1 cellular context compared by ENCODE assay signal in the genomic region with DNA sequence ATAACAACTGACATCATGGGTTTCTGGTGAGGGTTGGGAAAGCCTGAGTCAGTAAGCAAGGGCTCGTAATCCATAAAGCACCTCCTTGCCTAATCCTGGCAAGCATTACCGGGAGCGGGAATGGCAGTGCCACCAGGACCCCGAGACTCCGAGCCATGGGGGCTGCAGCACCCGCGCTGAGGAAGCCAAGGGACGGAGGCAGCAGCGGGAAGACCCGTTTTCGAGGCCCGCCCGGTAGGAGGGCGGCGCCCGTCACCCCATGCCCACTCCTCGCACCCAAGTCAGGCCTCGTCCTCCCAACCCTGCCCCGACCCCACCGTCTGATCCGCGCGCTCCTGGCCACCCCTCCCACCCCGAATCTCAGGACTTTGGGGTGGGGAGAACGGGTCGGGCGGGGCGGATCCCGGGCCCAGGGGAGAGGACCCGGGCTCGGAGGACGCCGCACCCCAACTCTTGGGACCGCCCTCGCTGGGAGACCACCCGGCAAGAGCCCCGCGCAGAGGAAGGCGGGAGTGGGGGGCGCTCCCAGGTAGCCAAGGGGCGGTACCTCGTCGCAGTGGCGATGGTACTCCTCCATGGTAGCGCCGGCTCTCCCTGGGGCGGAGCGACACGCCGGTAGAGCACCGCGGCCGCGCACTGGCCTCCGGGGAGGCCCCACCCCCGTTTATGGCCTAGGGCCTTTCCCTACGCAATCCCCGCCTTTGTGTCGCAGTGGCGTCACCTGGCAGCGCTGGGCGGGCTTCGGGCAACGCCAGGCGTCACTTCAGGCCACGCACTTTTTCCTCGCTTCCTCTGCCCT.
A peak's percentile ranks its signal among the peaks of the same experiment; 100 is the strongest.
TF ChIP-seq lines count a peak whose summit lies in the region.

Gene DYNLT3, minus strand, starts transcription at position 638 of the 799 bp plus-strand sequence. Its CDS starts 61 bp downstream, at position 577.

TF ChIP-seq in HepG2, 621 proteins besides CTCF, POLR2A, EP300 and RAD21 (continued from another document and continues in another):
- TF ChIP-seq, protein P1, sequence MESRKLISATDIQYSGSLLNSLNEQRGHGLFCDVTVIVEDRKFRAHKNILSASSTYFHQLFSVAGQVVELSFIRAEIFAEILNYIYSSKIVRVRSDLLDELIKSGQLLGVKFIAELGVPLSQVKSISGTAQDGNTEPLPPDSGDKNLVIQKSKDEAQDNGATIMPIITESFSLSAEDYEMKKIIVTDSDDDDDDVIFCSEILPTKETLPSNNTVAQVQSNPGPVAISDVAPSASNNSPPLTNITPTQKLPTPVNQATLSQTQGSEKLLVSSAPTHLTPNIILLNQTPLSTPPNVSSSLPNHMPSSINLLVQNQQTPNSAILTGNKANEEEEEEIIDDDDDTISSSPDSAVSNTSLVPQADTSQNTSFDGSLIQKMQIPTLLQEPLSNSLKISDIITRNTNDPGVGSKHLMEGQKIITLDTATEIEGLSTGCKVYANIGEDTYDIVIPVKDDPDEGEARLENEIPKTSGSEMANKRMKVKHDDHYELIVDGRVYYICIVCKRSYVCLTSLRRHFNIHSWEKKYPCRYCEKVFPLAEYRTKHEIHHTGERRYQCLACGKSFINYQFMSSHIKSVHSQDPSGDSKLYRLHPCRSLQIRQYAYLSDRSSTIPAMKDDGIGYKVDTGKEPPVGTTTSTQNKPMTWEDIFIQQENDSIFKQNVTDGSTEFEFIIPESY (CRISPR knock-in tag; IDR thresholded peaks at IDR 0.05), result no peak
- TF ChIP-seq ARNTL (CRISPR knock-in tag; IDR thresholded peaks at IDR 0.05) (no peak), ZMYM4 (CRISPR knock-in tag; IDR thresholded peaks at IDR 0.05) (peak; percentile 74; the same call in 1 of the 2 replicates), RELA (CRISPR knock-in tag; IDR thresholded peaks at IDR 0.05) (no peak), ARNT2 (CRISPR knock-in tag; IDR thresholded peaks at IDR 0.05; ENCODE audit: low read depth) (0 out of 2 replicates have a peak, but pooled peaks have one; percentile 31), ZNF7 (CRISPR knock-in tag; IDR thresholded peaks at IDR 0.05) (no peak), ZNF720 (CRISPR knock-in tag; IDR thresholded peaks at IDR 0.05) (no peak), SUZ12 (IDR thresholded peaks at IDR 0.05; ENCODE audit: low read depth, low read length) (no peak), FOXJ3 (CRISPR knock-in tag; IDR thresholded peaks at IDR 0.05; ENCODE audit: borderline replicate concordance) (no peak), GRHL1 (CRISPR knock-in tag; conservative IDR thresholded peaks at IDR 0.05) (no peak), SOX13 (IDR thresholded peaks at IDR 0.05) (no peak), SOX13 (CRISPR knock-in tag; conservative IDR thresholded peaks at IDR 0.05 in 1 of 2, IDR thresholded peaks at IDR 0.05 in 1 of 2) (no peak), NFYC (CRISPR knock-in tag; IDR thresholded peaks at IDR 0.05) (0 out of 2 replicates have a peak, but pooled peaks have one; percentile 10), ZNF253 (CRISPR knock-in tag; IDR thresholded peaks at IDR 0.05; ENCODE audit: borderline replicate concordance) (no peak), EHMT2 (IDR thresholded peaks at IDR 0.05; ENCODE audit: borderline replicate concordance, low read depth, low read length) (no peak), MTA1 (CRISPR knock-in tag; IDR thresholded peaks at IDR 0.05; ENCODE audit: borderline replicate concordance) (no peak), ATF4 (CRISPR knock-in tag; IDR thresholded peaks at IDR 0.05) (peak in 1 of 2 experiments; percentile 66; a peak in 1 of 4 replicates), MED8 (CRISPR knock-in tag; IDR thresholded peaks at IDR 0.05; ENCODE audit: insufficient replicate concordance) (no peak), MXD3 (CRISPR knock-in tag; IDR thresholded peaks at IDR 0.05) (no peak), POLR2G (IDR thresholded peaks at IDR 0.05; ENCODE audit: low read depth, low read length) (no peak), NR2C2 (CRISPR knock-in tag; IDR thresholded peaks at IDR 0.05; ENCODE audit: borderline replicate concordance) (no peak), NCOA1 (CRISPR knock-in tag; IDR thresholded peaks at IDR 0.05) (no peak), TBX2 (CRISPR knock-in tag; IDR thresholded peaks at IDR 0.05; ENCODE audit: borderline replicate concordance) (peak; percentile 56), ARID5B (CRISPR knock-in tag; IDR thresholded peaks at IDR 0.05) (no peak), KLF13 (CRISPR knock-in tag; IDR thresholded peaks at IDR 0.05) (no peak), ELF3 (CRISPR knock-in tag; IDR thresholded peaks at IDR 0.05) (no peak), ELF1 (CRISPR knock-in tag; IDR thresholded peaks at IDR 0.05) (no peak), ZNF770 (CRISPR knock-in tag; IDR thresholded peaks at IDR 0.05) (peak; percentile 33; the same call in 1 of the 2 replicates), ZFY (CRISPR knock-in tag; IDR thresholded peaks at IDR 0.05) (peak; percentile 81), ZNF282 (IDR thresholded peaks at IDR 0.05; ENCODE audit: partially characterized antibody) (no peak), ZNF180 (CRISPR knock-in tag; IDR thresholded peaks at IDR 0.05; ENCODE audit: borderline replicate concordance, low read depth) (no peak), FOSL2 (CRISPR knock-in tag; IDR thresholded peaks at IDR 0.05) (peak; percentile 38; the same call in 1 of the 2 replicates), CBX2 (IDR thresholded peaks at IDR 0.05; ENCODE audit: low read depth, low read length) (no peak), CBX2 (CRISPR knock-in tag; IDR thresholded peaks at IDR 0.05; ENCODE audit: low read depth) (no peak)
- TF ChIP-seq, protein P2, sequence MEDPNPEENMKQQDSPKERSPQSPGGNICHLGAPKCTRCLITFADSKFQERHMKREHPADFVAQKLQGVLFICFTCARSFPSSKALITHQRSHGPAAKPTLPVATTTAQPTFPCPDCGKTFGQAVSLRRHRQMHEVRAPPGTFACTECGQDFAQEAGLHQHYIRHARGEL (CRISPR knock-in tag; IDR thresholded peaks at IDR 0.05), result no peak
- TF ChIP-seq, protein P3, sequence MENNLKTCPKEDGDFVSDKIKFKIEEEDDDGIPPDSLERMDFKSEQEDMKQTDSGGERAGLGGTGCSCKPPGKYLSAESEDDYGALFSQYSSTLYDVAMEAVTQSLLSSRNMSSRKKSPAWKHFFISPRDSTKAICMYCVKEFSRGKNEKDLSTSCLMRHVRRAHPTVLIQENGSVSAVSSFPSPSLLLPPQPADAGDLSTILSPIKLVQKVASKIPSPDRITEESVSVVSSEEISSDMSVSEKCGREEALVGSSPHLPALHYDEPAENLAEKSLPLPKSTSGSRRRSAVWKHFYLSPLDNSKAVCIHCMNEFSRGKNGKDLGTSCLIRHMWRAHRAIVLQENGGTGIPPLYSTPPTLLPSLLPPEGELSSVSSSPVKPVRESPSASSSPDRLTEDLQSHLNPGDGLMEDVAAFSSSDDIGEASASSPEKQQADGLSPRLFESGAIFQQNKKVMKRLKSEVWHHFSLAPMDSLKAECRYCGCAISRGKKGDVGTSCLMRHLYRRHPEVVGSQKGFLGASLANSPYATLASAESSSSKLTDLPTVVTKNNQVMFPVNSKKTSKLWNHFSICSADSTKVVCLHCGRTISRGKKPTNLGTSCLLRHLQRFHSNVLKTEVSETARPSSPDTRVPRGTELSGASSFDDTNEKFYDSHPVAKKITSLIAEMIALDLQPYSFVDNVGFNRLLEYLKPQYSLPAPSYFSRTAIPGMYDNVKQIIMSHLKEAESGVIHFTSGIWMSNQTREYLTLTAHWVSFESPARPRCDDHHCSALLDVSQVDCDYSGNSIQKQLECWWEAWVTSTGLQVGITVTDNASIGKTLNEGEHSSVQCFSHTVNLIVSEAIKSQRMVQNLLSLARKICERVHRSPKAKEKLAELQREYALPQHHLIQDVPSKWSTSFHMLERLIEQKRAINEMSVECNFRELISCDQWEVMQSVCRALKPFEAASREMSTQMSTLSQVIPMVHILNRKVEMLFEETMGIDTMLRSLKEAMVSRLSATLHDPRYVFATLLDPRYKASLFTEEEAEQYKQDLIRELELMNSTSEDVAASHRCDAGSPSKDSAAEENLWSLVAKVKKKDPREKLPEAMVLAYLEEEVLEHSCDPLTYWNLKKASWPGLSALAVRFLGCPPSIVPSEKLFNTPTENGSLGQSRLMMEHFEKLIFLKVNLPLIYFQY (CRISPR knock-in tag; IDR thresholded peaks at IDR 0.05; ENCODE audit: borderline replicate concordance), result no peak
- TF ChIP-seq, protein P4, sequence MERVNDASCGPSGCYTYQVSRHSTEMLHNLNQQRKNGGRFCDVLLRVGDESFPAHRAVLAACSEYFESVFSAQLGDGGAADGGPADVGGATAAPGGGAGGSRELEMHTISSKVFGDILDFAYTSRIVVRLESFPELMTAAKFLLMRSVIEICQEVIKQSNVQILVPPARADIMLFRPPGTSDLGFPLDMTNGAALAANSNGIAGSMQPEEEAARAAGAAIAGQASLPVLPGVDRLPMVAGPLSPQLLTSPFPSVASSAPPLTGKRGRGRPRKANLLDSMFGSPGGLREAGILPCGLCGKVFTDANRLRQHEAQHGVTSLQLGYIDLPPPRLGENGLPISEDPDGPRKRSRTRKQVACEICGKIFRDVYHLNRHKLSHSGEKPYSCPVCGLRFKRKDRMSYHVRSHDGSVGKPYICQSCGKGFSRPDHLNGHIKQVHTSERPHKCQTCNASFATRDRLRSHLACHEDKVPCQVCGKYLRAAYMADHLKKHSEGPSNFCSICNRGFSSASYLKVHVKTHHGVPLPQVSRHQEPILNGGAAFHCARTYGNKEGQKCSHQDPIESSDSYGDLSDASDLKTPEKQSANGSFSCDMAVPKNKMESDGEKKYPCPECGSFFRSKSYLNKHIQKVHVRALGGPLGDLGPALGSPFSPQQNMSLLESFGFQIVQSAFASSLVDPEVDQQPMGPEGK (CRISPR knock-in tag; IDR thresholded peaks at IDR 0.05), result peak; percentile 15; the same call in 1 of the 2 replicates
